ENCODE assay signal across 10 cellular contexts in the genomic region with DNA sequence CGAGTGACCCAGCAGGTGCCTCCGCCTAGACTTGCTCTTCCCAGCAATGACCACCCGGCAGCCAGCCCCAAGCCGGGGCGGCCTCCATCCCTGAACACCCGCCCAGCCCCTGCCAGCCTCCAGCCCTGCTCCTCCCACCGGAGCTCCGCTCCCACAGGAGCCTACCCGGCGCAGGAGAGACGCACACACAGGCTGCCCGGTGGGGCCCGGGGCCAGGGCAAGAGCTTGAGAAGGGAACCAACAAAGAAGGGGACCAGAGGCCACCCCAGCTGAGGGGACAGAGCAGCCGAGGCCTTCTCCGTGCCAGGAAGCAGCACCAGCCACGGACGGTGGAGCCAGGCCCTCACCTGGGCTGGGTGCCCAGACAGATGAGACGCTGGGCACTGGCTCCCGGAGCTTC. TPM values are rescaled to one million over a fixed set of nuclear protein-coding genes. Genes with fewer than 3 reads are reported as not detected.
DNase-seq lines count a peak whose midpoint lies in the region; ATAC-seq and TF ChIP-seq lines count a peak whose summit lies in the region.
"Had no signal": no experiment of that assay in that cellular context is flagged by ENCODE, and none has a peak within 500 bp of the region (broad histone marks: within the 10 kb centered on the region; RNA-seq: fewer than 3 reads in every experiment).

No MANE protein-coding gene starts in this region.

- H3K9me3 Mint-ChIP-seq in Caco-2 (ENCODE audit: unreplicated experiment): no peaks in the 10 kb centered on the region
- H3K9me3 Mint-ChIP-seq in activated naive CD4-positive, alpha-beta T cell treated with anti-CD3 and anti-CD28 coated beads, Interleukin-2, amount 10 ng/mL, durations not matched to agents 7 days and 5 days: no peaks in the 10 kb centered on the region

- peaks cover 6% of the 10 kb centered on the region for H3K36me3 Mint-ChIP-seq in Caco-2 (ENCODE audit: insufficient read depth, unreplicated experiment)
- no peaks in the 10 kb centered on the region for H3K36me3 Mint-ChIP-seq in activated naive CD4-positive, alpha-beta T cell treated with anti-CD3 and anti-CD28 coated beads, Interleukin-2, amount 10 ng/mL, durations not matched to agents 7 days and 5 days

- no peaks in the 10 kb centered on the region for H3K4me1 Mint-ChIP-seq in Caco-2 (ENCODE audit: low read depth, unreplicated experiment)
- H3K4me1 Mint-ChIP-seq in activated naive CD4-positive, alpha-beta T cell treated with anti-CD3 and anti-CD28 coated beads, Interleukin-2, amount 10 ng/mL, durations not matched to agents 7 days and 5 days: peaks cover 2% of the 10 kb centered on the region

- H3K27ac ChIP-seq in heart right ventricle (peak overlapping the region; percentile 30 to 100 (median 96)), ovary (peak overlapping the region; percentile 52 to 96)
- H3K27ac ChIP-seq: SJCRH30 had no signal

- no peaks in the 10 kb centered on the region for H3K27me3 ChIP-seq in heart right ventricle
- no peaks in the 10 kb centered on the region for H3K27me3 ChIP-seq in ovary
- no peaks in the 10 kb centered on the region for H3K27me3 ChIP-seq in Caco-2 (replicated peaks; ENCODE audit: control insufficient read depth, insufficient read depth, low read length)
- H3K27me3 ChIP-seq: SJCRH30 had no signal

- peak; percentile 26 for ATAC-seq in Right ventricle myocardium inferior
- ATAC-seq in heart right ventricle: peak in 6 of 8 donors; percentile 2 to 32 (median 22)

- no peak for TF ChIP-seq POLR2A in ovary (IDR thresholded peaks at IDR 0.05)

- intact Hi-C loops in Right ventricle myocardium inferior (cut with DNase I): loop anchor here (5.0 kb wide), 1 partner anchor 75 kb away; a partner anchor contains a TSS
- intact Hi-C loops in cardiac septum (cut with DNase I): loop anchor here (1.0 kb wide), 1 partner anchor 18 kb away; no protein-coding TSS in a partner anchor
- intact Hi-C loops in heart right ventricle (cut with DNase I): no loop called here
- intact Hi-C loops in ovary (cut with DNase I): no loop called here
- intact Hi-C loops in Caco-2 (cut with micrococcal nuclease; ENCODE audit: unreplicated experiment): no loop called here

- no peaks in the 10 kb centered on the region for H3K27me3 Mint-ChIP-seq in Caco-2 (ENCODE audit: insufficient read depth, unreplicated experiment)
- H3K27me3 Mint-ChIP-seq in activated naive CD4-positive, alpha-beta T cell treated with anti-CD3 and anti-CD28 coated beads, Interleukin-2, amount 10 ng/mL, durations not matched to agents 7 days and 5 days: no peaks in the 10 kb centered on the region

- DNase-seq in Right ventricle myocardium inferior (ENCODE audit: missing footprints): no peak
- DNase-seq in cardiac septum (ENCODE audit: low spot score): no peak
- DNase-seq in heart right ventricle: peak in 1 of 2 donors; percentile 57
- DNase-seq in ovary: peak in 1 of 5 donors; percentile 37
- no peak for DNase-seq in Caco-2
- DNase-seq in activated naive CD4-positive, alpha-beta T cell treated with anti-CD3 and anti-CD28 coated beads, Interleukin-2, amount 10 ng/mL, durations not matched to agents 7 days and 5 days: no peak
- DNase-seq in ecto neural progenitor cell (ENCODE audit: low spot score): no peak
- no peak for DNase-seq in H4 (ENCODE audit: low spot score)
- DNase-seq: SJCRH30 had no signal

- H3K9me3 ChIP-seq in heart right ventricle (no peaks in the 10 kb centered on the region), ovary (no peaks in the 10 kb centered on the region), Caco-2 (no peaks in the 10 kb centered on the region)
- H3K9me3 ChIP-seq: SJCRH30 had no signal

- TF ChIP-seq EP300 in ovary (IDR thresholded peaks at IDR 0.05): no peak

- H3K4me1 ChIP-seq in heart right ventricle: peaks cover 46 to 72% (median 61%) of the 10 kb centered on the region in 9 donors
- H3K4me1 ChIP-seq in ovary (ENCODE audit: insufficient read depth): peaks cover 21% of the 10 kb centered on the region
- no peaks in the 10 kb centered on the region for H3K4me1 ChIP-seq in Caco-2

- no peak for TF ChIP-seq CTCF in heart right ventricle (IDR thresholded peaks at IDR 0.05)
- TF ChIP-seq CTCF in ovary (IDR thresholded peaks at IDR 0.05): no peak
- TF ChIP-seq CTCF in Caco-2 (IDR thresholded peaks at IDR 0.05; ENCODE audit: insufficient read depth in 1 of 2, low read depth in 1 of 2, low read length in 1 of 2, severe bottlenecking in 1 of 2, unreplicated experiment in 1 of 2): no peak

- H3K27ac Mint-ChIP-seq in Caco-2 (ENCODE audit: unreplicated experiment): no peak overlapping the region
- no peak overlapping the region for H3K27ac Mint-ChIP-seq in activated naive CD4-positive, alpha-beta T cell treated with anti-CD3 and anti-CD28 coated beads, Interleukin-2, amount 10 ng/mL, durations not matched to agents 7 days and 5 days

- POLR2A ChIA-PET in Caco-2 (lab: Charles Lee): no interaction called here

- BruUV-seq in Caco-2 (replicated peaks; lab: Mats Ljungman, UMichigan): no TSS peak

- WGBS in heart right ventricle, 2 donors: 36 to 58% methylated on average over 18 to 19 of the region's 19 CpGs
- WGBS in ovary, 3 donors: 49 to 60% (median 59%) methylated on average over 14 to 19 of the region's 19 CpGs

- peak overlapping the region in 7 of 10 donors; percentile 3 to 26 (median 13) for H3K4me3 ChIP-seq in heart right ventricle
- H3K4me3 ChIP-seq in ovary: peak overlapping the region; percentile 22
- H3K4me3 ChIP-seq in Caco-2 (ENCODE audit: low read depth, low read length): no peak overlapping the region
- H3K4me3 ChIP-seq: SJCRH30 had no signal

- CTCF ChIA-PET in Caco-2 (lab: Charles Lee): interaction anchor here (1.0 to 1.6 kb wide), 2 partner anchors 18 to 130 kb away, joined by 6 to 14 read pairs; a partner anchor contains a TSS
- CTCF ChIA-PET in activated naive CD4-positive, alpha-beta T cell treated with anti-CD3 and anti-CD28 coated beads, Interleukin-2, amount 10 ng/mL, durations not matched to agents 7 days and 5 days (lab: Charles Lee): interaction anchor here (1.0 to 1.3 kb wide), 2 partner anchors 19 to 380 kb away, joined by 4 to 8 read pairs; no protein-coding TSS in a partner anchor

- no peak overlapping the region for H3K4me3 Mint-ChIP-seq in Caco-2 (ENCODE audit: unreplicated experiment)
- H3K4me3 Mint-ChIP-seq in activated naive CD4-positive, alpha-beta T cell treated with anti-CD3 and anti-CD28 coated beads, Interleukin-2, amount 10 ng/mL, durations not matched to agents 7 days and 5 days: no peak overlapping the region

- H3K36me3 ChIP-seq in heart right ventricle (peaks cover 0 to 5% (median 0%) of the 10 kb centered on the region in 9 donors), ovary (no peaks in the 10 kb centered on the region), Caco-2 (ENCODE audit: control insufficient read depth, insufficient read depth, low read length) (no peaks in the 10 kb centered on the region)
- H3K36me3 ChIP-seq: SJCRH30 had no signal

RNA-seq across cellular contexts. Expression of a gene that starts 13.8 kb away (rescaled TPM):
- 85.8 TPM for total RNA-seq in Right ventricle myocardium inferior
- 178 TPM for total RNA-seq in cardiac septum
- total RNA-seq in heart right ventricle: 100 to 1,000 TPM in 6 of 10 donors, 10 to 100 TPM in 4; 79.3 to 122 (median 104) TPM
- 100 to 1,000 TPM in 1 of 2 donors, 10 to 100 TPM in 1; 76.7 to 114 TPM for polyA plus RNA-seq in heart right ventricle
- total RNA-seq in ovary: 100 to 1,000 TPM in 6 of 7 donors, 10 to 100 TPM in 1; 78.8 to 203 (median 145) TPM
- polyA plus RNA-seq in ovary: 100 to 1,000 TPM in 1 of 2 donors, 1 to 10 TPM in 1; 8.7 to 113 TPM
- total RNA-seq in Caco-2 (2022): 70.5 and 76.2 TPM in 2 replicates
- total RNA-seq in H4 (2014; rRNA removed; shearing (Covaris generic)): 10.9 and 14.1 TPM in 2 replicates

RNA-seq across cellular contexts. Expression of a gene that starts 26.6 kb away (rescaled TPM):
- total RNA-seq in Right ventricle myocardium inferior: 0.87 TPM
- total RNA-seq in cardiac septum: 2.2 TPM
- 1 to 10 TPM in 8 of 10 donors, under 1 TPM in 2; 0.74 to 4.3 (median 1.6) TPM for total RNA-seq in heart right ventricle
- polyA plus RNA-seq in heart right ventricle: 1 to 10 TPM in 1 of 2 donors, under 1 TPM in 1; 0.26 to 6.4 TPM
- under 1 TPM in 2 of 7 donors, not detected in 5; 0.12 to 0.80 TPM for total RNA-seq in ovary
- polyA plus RNA-seq in ovary: under 1 TPM; 0.19 to 0.50 TPM
- 1.0 and 1.2 TPM in 2 replicates for total RNA-seq in Caco-2 (2022)
- 1.9 and 3.2 TPM in 2 replicates for total RNA-seq in H4 (2014; rRNA removed; shearing (Covaris generic))
- total RNA-seq: mononuclear cell had no signal

RNA-seq across cellular contexts. Expression of a gene that starts 33.7 kb away (rescaled TPM):
- total RNA-seq in Right ventricle myocardium inferior: 27.3 TPM
- total RNA-seq in cardiac septum: 35.7 TPM
- 10 to 100 TPM; 16.9 to 44.9 (median 23.8) TPM for total RNA-seq in heart right ventricle
- 10 to 100 TPM; 14.6 to 28.2 TPM for polyA plus RNA-seq in heart right ventricle
- 10 to 100 TPM; 20.5 to 68.0 (median 48.0) TPM for total RNA-seq in ovary
- polyA plus RNA-seq in ovary: 10 to 100 TPM; 13.3 to 26.3 TPM
- 61.4 and 66.3 TPM in 2 replicates for total RNA-seq in Caco-2 (2022)
- total RNA-seq in H4 (2014; rRNA removed; shearing (Covaris generic)): 58.2 and 71.0 TPM in 2 replicates

Comparison
In these comparisons a context has a peak if more than half of its experiments do, and no peak if none do; other contexts are left out.
1. intact Hi-C loops: an anchor here in Right ventricle myocardium inferior (5.0 kb wide) and cardiac septum (1.0 kb wide); none called in heart right ventricle, ovary and Caco-2.